ENCODE assay signal across 12 cellular contexts in the genomic region with DNA sequence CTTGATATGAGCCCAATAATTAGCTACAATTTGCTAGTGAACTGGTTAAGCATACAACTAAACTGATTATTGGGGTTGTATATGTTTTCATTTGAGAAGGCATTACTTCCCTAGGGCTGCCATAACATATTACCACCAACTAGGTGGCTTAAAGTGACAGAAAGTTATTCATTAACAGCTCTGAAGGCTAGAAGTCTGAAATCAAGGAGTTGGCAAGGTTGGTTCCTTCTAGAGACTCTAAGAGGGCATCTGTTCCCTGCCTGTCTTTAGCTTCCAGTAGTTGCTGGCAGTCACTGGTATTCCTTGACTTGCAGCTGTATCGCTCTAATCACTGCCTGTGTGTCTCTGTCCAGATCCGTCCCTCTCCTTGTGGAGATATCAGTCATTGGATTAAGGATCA.
DNase-seq lines count a peak whose midpoint lies in the region; ATAC-seq lines count a peak whose summit lies in the region.
"Had no signal": no experiment of that assay in that cellular context is flagged by ENCODE, and none has a peak within 500 bp of the region (broad histone marks: within the 10 kb centered on the region; RNA-seq: fewer than 3 reads in every experiment).

No MANE protein-coding gene starts in this region.

- no peak overlapping the region for H3K27ac Mint-ChIP-seq in stimulated activated memory B cell treated with anti-CD40 and anti-IgM and Interleukin-4, amounts not matched to agents 10 μg/mL and 1 μg/mL and 100 μg/mL, for 72 hours
- no peak overlapping the region for H3K27ac Mint-ChIP-seq in activated CD4-positive, alpha-beta memory T cell treated with anti-CD3 and anti-CD28 coated beads, Interleukin-2, amount 10 ng/mL, durations not matched to agents 7 days and 5 days
- H3K27ac Mint-ChIP-seq: CD14-positive monocyte; CD8-positive, alpha-beta T cell had no signal

- peak; percentile 14 for ATAC-seq in left lobe of liver
- peak; percentile 43 for ATAC-seq in stimulated activated memory B cell treated with anti-CD40 and anti-IgM and Interleukin-4, amounts not matched to agents 10 μg/mL and 1 μg/mL and 100 μg/mL, for 72 hours
- ATAC-seq: CD8-positive, alpha-beta T cell; HCT116 had no signal

- H3K36me3 Mint-ChIP-seq in stimulated activated memory B cell treated with anti-CD40 and anti-IgM and Interleukin-4, amounts not matched to agents 10 μg/mL and 1 μg/mL and 100 μg/mL, for 72 hours, result no peaks in the 10 kb centered on the region
- H3K36me3 Mint-ChIP-seq in activated CD4-positive, alpha-beta memory T cell treated with anti-CD3 and anti-CD28 coated beads, Interleukin-2, amount 10 ng/mL, durations not matched to agents 7 days and 5 days (ENCODE audit: low read depth), result peaks cover 7% of the 10 kb centered on the region
- H3K36me3 Mint-ChIP-seq: CD14-positive monocyte; CD8-positive, alpha-beta T cell had no signal

- H3K4me3 Mint-ChIP-seq in stimulated activated memory B cell treated with anti-CD40 and anti-IgM and Interleukin-4, amounts not matched to agents 10 μg/mL and 1 μg/mL and 100 μg/mL, for 72 hours, result no peak overlapping the region
- no peak overlapping the region for H3K4me3 Mint-ChIP-seq in activated CD4-positive, alpha-beta memory T cell treated with anti-CD3 and anti-CD28 coated beads, Interleukin-2, amount 10 ng/mL, durations not matched to agents 7 days and 5 days
- H3K4me3 Mint-ChIP-seq: CD14-positive monocyte; CD8-positive, alpha-beta T cell had no signal

- peaks cover 6% of the 10 kb centered on the region for H3K27me3 Mint-ChIP-seq in stimulated activated memory B cell treated with anti-CD40 and anti-IgM and Interleukin-4, amounts not matched to agents 10 μg/mL and 1 μg/mL and 100 μg/mL, for 72 hours
- peaks cover 6% of the 10 kb centered on the region for H3K27me3 Mint-ChIP-seq in activated CD4-positive, alpha-beta memory T cell treated with anti-CD3 and anti-CD28 coated beads, Interleukin-2, amount 10 ng/mL, durations not matched to agents 7 days and 5 days

- H3K9me3 Mint-ChIP-seq in stimulated activated memory B cell treated with anti-CD40 and anti-IgM and Interleukin-4, amounts not matched to agents 10 μg/mL and 1 μg/mL and 100 μg/mL, for 72 hours, result peaks cover 1% of the 10 kb centered on the region
- peaks cover 4% of the 10 kb centered on the region for H3K9me3 Mint-ChIP-seq in activated CD4-positive, alpha-beta memory T cell treated with anti-CD3 and anti-CD28 coated beads, Interleukin-2, amount 10 ng/mL, durations not matched to agents 7 days and 5 days
- H3K9me3 Mint-ChIP-seq: CD8-positive, alpha-beta T cell had no signal

- POLR2A ChIA-PET in activated CD4-positive, alpha-beta memory T cell treated with anti-CD3 and anti-CD28 coated beads, Interleukin-2, amount 10 ng/mL, durations not matched to agents 7 days and 5 days (lab: Charles Lee), result no interaction called here

- no peaks in the 10 kb centered on the region for H3K4me1 Mint-ChIP-seq in stimulated activated memory B cell treated with anti-CD40 and anti-IgM and Interleukin-4, amounts not matched to agents 10 μg/mL and 1 μg/mL and 100 μg/mL, for 72 hours
- H3K4me1 Mint-ChIP-seq in activated CD4-positive, alpha-beta memory T cell treated with anti-CD3 and anti-CD28 coated beads, Interleukin-2, amount 10 ng/mL, durations not matched to agents 7 days and 5 days, result peaks cover 5% of the 10 kb centered on the region
- H3K4me1 Mint-ChIP-seq: CD14-positive monocyte had no signal

- DNase-seq in NCI-H82 (lab: John Stamatoyannopoulos, UW), result peak; percentile 33
- no peak for DNase-seq in NCI-H82 treated with DMSO at 0.1 percent for 48 hours (lab: John Stamatoyannopoulos, UW; ENCODE audit: unreplicated experiment)
- no peak for DNase-seq in left lobe of liver (ENCODE audit: low spot score)
- DNase-seq in HPDE6-E6E7 (ENCODE audit: extremely low spot score), result no peak
- DNase-seq in activated CD4-positive, alpha-beta memory T cell treated with anti-CD3 and anti-CD28 coated beads, Interleukin-2, amount 10 ng/mL, durations not matched to agents 7 days and 5 days, result no peak
- no peak for DNase-seq in NCI-H2171 (lab: John Stamatoyannopoulos, UW)
- DNase-seq: CD8-positive, alpha-beta T cell; COR-L47; IMR-90 had no signal

- CTCF ChIA-PET in activated CD4-positive, alpha-beta memory T cell treated with anti-CD3 and anti-CD28 coated beads, Interleukin-2, amount 10 ng/mL, durations not matched to agents 7 days and 5 days (lab: Charles Lee), result no interaction called here
